Comparison of ENCODE assay signal across 18 cellular contexts in the genomic region with DNA sequence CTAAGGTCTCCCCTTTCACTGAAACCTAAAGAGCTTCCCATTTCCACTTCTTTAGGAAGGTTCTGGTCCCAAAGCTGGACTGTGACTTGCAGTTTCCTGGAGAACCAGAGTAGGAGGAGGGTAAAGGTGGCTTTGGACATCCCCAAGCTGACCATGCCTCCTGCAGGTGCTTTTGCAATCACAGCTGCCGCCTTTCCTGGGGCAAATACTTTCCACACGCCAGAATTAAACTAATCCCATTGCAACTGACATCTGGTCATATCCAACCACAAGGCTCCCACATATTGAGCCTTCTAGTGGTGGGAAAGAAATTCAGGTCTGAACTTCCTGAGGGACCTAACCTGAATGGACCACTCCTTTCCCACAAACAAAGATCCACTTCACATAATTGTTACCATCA.
DNase-seq lines count a peak whose midpoint lies in the region; ATAC-seq and TF ChIP-seq lines count a peak whose summit lies in the region.
"Had no signal": no experiment of that assay in that cellular context is flagged by ENCODE, and none has a peak within 500 bp of the region (broad histone marks: within the 10 kb centered on the region; RNA-seq: fewer than 3 reads in every experiment).

No MANE protein-coding gene starts in this region.

- H3K4me3 Mint-ChIP-seq in stimulated activated naive B cell treated with anti-CD40 and anti-IgM and Interleukin-4, amounts not matched to agents 10 μg/mL and 1 μg/mL and 100 μg/mL, for 72 hours, result no peak overlapping the region
- H3K4me3 Mint-ChIP-seq: CD14-positive monocyte; CD8-positive, alpha-beta T cell; H9 had no signal

- POLR2A ChIA-PET in PC-9 (lab: Charles Lee; ENCODE audit: unreplicated experiment), result no interaction called here

- H3K27ac ChIP-seq in right atrium auricular region, result peak overlapping the region in 1 of 2 donors; percentile 29
- peak overlapping the region; percentile 68 for H3K27ac ChIP-seq in PC-9
- H3K27ac ChIP-seq in psoas muscle, result peak overlapping the region; percentile 81
- H3K27ac ChIP-seq: GM23248 had no signal

- H3K9me2 ChIP-seq in PC-9 (ENCODE audit: insufficient read depth), result no peaks in the 10 kb centered on the region

- no peaks in the 10 kb centered on the region for H3F3A ChIP-seq in PC-9 (ENCODE audit: insufficient read depth, low read depth)

- CTCF ChIA-PET in PC-9 (lab: Charles Lee), result no interaction called here

- H3K4me1 Mint-ChIP-seq in stimulated activated naive B cell treated with anti-CD40 and anti-IgM and Interleukin-4, amounts not matched to agents 10 μg/mL and 1 μg/mL and 100 μg/mL, for 72 hours, result peaks cover 8 to 14% of the 10 kb centered on the region in 2 donors

- H3K4me1 ChIP-seq in right atrium auricular region (peaks cover 0 to 15% of the 10 kb centered on the region in 2 donors), PC-9 (replicated peaks; ENCODE audit: insufficient read depth) (peaks cover 31% of the 10 kb centered on the region), psoas muscle (peaks cover 58% of the 10 kb centered on the region)

- H3K79me2 ChIP-seq in PC-9 (ENCODE audit: low read depth), result no peaks in the 10 kb centered on the region

- DNase-seq in cardiac septum (ENCODE audit: low spot score) (peak; percentile 33), right atrium auricular region (ENCODE audit: low spot score) (no peak), PC-9 (peak in 1 of 2 experiments; percentile 70), psoas muscle (no peak), pons (ENCODE audit: low spot score) (no peak), cerebellum (ENCODE audit: low spot score) (no peak), NOMO-1 (lab: John Stamatoyannopoulos, UW; ENCODE audit: unreplicated experiment in 2 of 2) (no peak)
- DNase-seq in stimulated activated naive B cell treated with anti-CD40 and anti-IgM and Interleukin-4, amounts not matched to agents 10 μg/mL and 1 μg/mL and 100 μg/mL, for 72 hours, result no peak
- DNase-seq: 8988T, ACHN, COR-L47, DMS53, GM23248, H9 had no signal

- H2AFZ ChIP-seq in PC-9, result no peak overlapping the region
- H2AFZ ChIP-seq: GM23248 had no signal

- no peak overlapping the region for H3K27ac Mint-ChIP-seq in stimulated activated naive B cell treated with anti-CD40 and anti-IgM and Interleukin-4, amounts not matched to agents 10 μg/mL and 1 μg/mL and 100 μg/mL, for 72 hours
- H3K27ac Mint-ChIP-seq: CD8-positive, alpha-beta T cell; H9; IgD-negative memory B cell had no signal

- 30 to 58% (median 51%) methylated on average over 2 of the region's 2 CpGs for WGBS in psoas muscle, 3 donors

- peaks cover 26 to 30% of the 10 kb centered on the region in 2 donors for H3K27me3 Mint-ChIP-seq in stimulated activated naive B cell treated with anti-CD40 and anti-IgM and Interleukin-4, amounts not matched to agents 10 μg/mL and 1 μg/mL and 100 μg/mL, for 72 hours

- H3K36me3 Mint-ChIP-seq in stimulated activated naive B cell treated with anti-CD40 and anti-IgM and Interleukin-4, amounts not matched to agents 10 μg/mL and 1 μg/mL and 100 μg/mL, for 72 hours, result no peaks in the 10 kb centered on the region
- H3K36me3 Mint-ChIP-seq: CD14-positive monocyte; CD8-positive, alpha-beta T cell had no signal

- H3K27me3 ChIP-seq in right atrium auricular region, result no peaks in the 10 kb centered on the region
- no peaks in the 10 kb centered on the region for H3K27me3 ChIP-seq in PC-9 (ENCODE audit: insufficient read depth, low read depth)
- no peaks in the 10 kb centered on the region for H3K27me3 ChIP-seq in psoas muscle (ENCODE audit: insufficient read depth in 3 of 3, low read length in 2 of 3)

- no peaks in the 10 kb centered on the region for H3K9me3 ChIP-seq in right atrium auricular region
- no peaks in the 10 kb centered on the region for H3K9me3 ChIP-seq in PC-9 (ENCODE audit: insufficient read depth, low read depth)
- H3K9me3 ChIP-seq in psoas muscle, result no peaks in the 10 kb centered on the region

- no peak for TF ChIP-seq CTCF in right atrium auricular region (IDR thresholded peaks at IDR 0.05)
- TF ChIP-seq CTCF in PC-9 (conservative IDR thresholded peaks at IDR 0.05), result no peak
- TF ChIP-seq CTCF in psoas muscle (IDR thresholded peaks at IDR 0.05), result no peak

- H3K36me3 ChIP-seq in right atrium auricular region, result no peaks in the 10 kb centered on the region
- no peaks in the 10 kb centered on the region for H3K36me3 ChIP-seq in PC-9 (ENCODE audit: low read depth)
- H3K36me3 ChIP-seq in psoas muscle (ENCODE audit: insufficient read depth in 1 of 2, low read depth in 1 of 2), result no peaks in the 10 kb centered on the region

- H3K4me2 ChIP-seq in PC-9, result peak overlapping the region; percentile 14; the same call in 1 of the 2 replicates

- H3K4me3 ChIP-seq in right atrium auricular region (no peak overlapping the region), PC-9 (no peak overlapping the region), psoas muscle (no peak overlapping the region)
- H3K4me3 ChIP-seq: GM12878, GM23248 had no signal

- intact Hi-C loops in cardiac septum (cut with DNase I) (loop anchor here (5.0 kb wide), 1 partner anchor 53 kb away; no protein-coding TSS in a partner anchor), PC-9 (cut with micrococcal nuclease; ENCODE audit: unreplicated experiment) (no loop called here), psoas muscle (cut with DNase I) (no loop called here)

- no peaks in the 10 kb centered on the region for H3K9me3 Mint-ChIP-seq in stimulated activated naive B cell treated with anti-CD40 and anti-IgM and Interleukin-4, amounts not matched to agents 10 μg/mL and 1 μg/mL and 100 μg/mL, for 72 hours
- H3K9me3 Mint-ChIP-seq: CD8-positive, alpha-beta T cell; H9; IgD-negative memory B cell had no signal

- ATAC-seq in psoas muscle, result peak in 1 of 4 donors; percentile 12
- ATAC-seq in stimulated activated naive B cell treated with anti-CD40 and anti-IgM and Interleukin-4, amounts not matched to agents 10 μg/mL and 1 μg/mL and 100 μg/mL, for 72 hours (replicated peaks), result no peak
- ATAC-seq: CD8-positive, alpha-beta T cell; GM12878 had no signal

- H4K20me1 ChIP-seq in PC-9 (ENCODE audit: insufficient read depth), result no peaks in the 10 kb centered on the region

- BruUV-seq in PC-9 (replicated peaks; lab: Mats Ljungman, UMichigan), result no TSS peak
